Comparison of ENCODE assay signal across 22 cellular contexts in genomic region chr11:35308157-35308556, GRCh38.
DNase-seq lines count a peak whose midpoint lies in the region; ATAC-seq and TF ChIP-seq lines count a peak whose summit lies in the region.
"Had no signal": no experiment of that assay in that cellular context is flagged by ENCODE, and none has a peak within 500 bp of the region (broad histone marks: within the 10 kb centered on the region; RNA-seq: fewer than 3 reads in every experiment).

No MANE protein-coding gene starts in this region.

- no peaks in the 10 kb centered on the region for H4K20me1 ChIP-seq in hepatocyte (ENCODE audit: insufficient read depth, poor library complexity, severe bottlenecking)

- DNase-seq in SIG-M5 treated with dmso at 0.1 percent for 504 hours (lab: John Stamatoyannopoulos, UW; ENCODE audit: unreplicated experiment) (peak; percentile 47), SIG-M5 (lab: John Stamatoyannopoulos, UW) (no peak), SKM-1 treated with dmso at 0.1 percent for 144 hours (lab: John Stamatoyannopoulos, UW; ENCODE audit: unreplicated experiment) (peak; percentile 75), hepatocyte (ENCODE audit: low spot score) (peak; percentile 52)
- no peak for DNase-seq in activated T-cell treated with anti-CD3 and anti-CD28 coated beads, Interleukin-2, amount 50 U/mL, for 72 hours
- DNase-seq: 8988T; BE2C; CD4-positive, alpha-beta memory T cell; DMS153; GDM1; GM23248; NCI-H1417; NCI-H187; NCI-H2227 treated with DMSO at 0.1 percent for 48 hours; NCI-H510A treated with DMSO at 0.1 percent for 48 hours; NCI-H82; Right ventricle myocardium superior; SK-N-SH had no signal

- H2AFZ ChIP-seq in hepatocyte, result no peak overlapping the region
- H2AFZ ChIP-seq: GM23248 had no signal

- WGBS in hepatocyte (ENCODE audit: low lambda C conversion rate, missing lambda C conversion rate), result 87% methylated on average over 9 of the region's 9 CpGs

- H3K36me3 ChIP-seq in hepatocyte (replicated peaks; ENCODE audit: insufficient read depth, low read depth), result no peaks in the 10 kb centered on the region
- H3K36me3 ChIP-seq: BE2C, HAP-1 had no signal

- H3K79me2 ChIP-seq in hepatocyte, result no peaks in the 10 kb centered on the region

- ATAC-seq in HG03354 (IDR thresholded peaks at IDR 0.05; ENCODE audit: poor library complexity, severe bottlenecking, unreplicated experiment) (no peak), GM18909 (IDR thresholded peaks at IDR 0.05; ENCODE audit: poor library complexity, unreplicated experiment) (no peak), GM21423 (IDR thresholded peaks at IDR 0.05; ENCODE audit: unreplicated experiment) (no peak)
- ATAC-seq in activated T-cell treated with anti-CD3 and anti-CD28 coated beads, Interleukin-2, amount 50 U/mL, for 72 hours (replicated peaks in 1 of 2), result no peak

- no peak overlapping the region for H3K4me3 ChIP-seq in hepatocyte
- H3K4me3 ChIP-seq: GM23248, HAP-1 had no signal

- no peak for TF ChIP-seq CTCF in hepatocyte (IDR thresholded peaks at IDR 0.05; ENCODE audit: poor library complexity)

- no peak overlapping the region for H3K27ac Mint-ChIP-seq in activated T-cell treated with anti-CD3 and anti-CD28 coated beads, Interleukin-2, amount 50 U/mL, for 72 hours

- no peaks in the 10 kb centered on the region for H3K27me3 Mint-ChIP-seq in activated T-cell treated with anti-CD3 and anti-CD28 coated beads, Interleukin-2, amount 50 U/mL, for 72 hours (ENCODE audit: low read depth)
- H3K27me3 Mint-ChIP-seq: CD4-positive, alpha-beta memory T cell had no signal

- H3K4me2 ChIP-seq in hepatocyte, result no peak overlapping the region
- H3K4me2 ChIP-seq: SK-N-SH had no signal

- peaks cover 25% of the 10 kb centered on the region for H3K4me1 Mint-ChIP-seq in activated T-cell treated with anti-CD3 and anti-CD28 coated beads, Interleukin-2, amount 50 U/mL, for 72 hours (ENCODE audit: low read depth)

- H3K9me2 ChIP-seq in hepatocyte (replicated peaks; ENCODE audit: insufficient read depth), result no peaks in the 10 kb centered on the region
- H3K9me2 ChIP-seq: SK-N-SH had no signal

- no peaks in the 10 kb centered on the region for H3K36me3 Mint-ChIP-seq in activated T-cell treated with anti-CD3 and anti-CD28 coated beads, Interleukin-2, amount 50 U/mL, for 72 hours (ENCODE audit: insufficient read depth in 2 of 2)
- H3K36me3 Mint-ChIP-seq: CD4-positive, alpha-beta memory T cell had no signal

- H3K27me3 ChIP-seq in hepatocyte, result no peaks in the 10 kb centered on the region
- H3K27me3 ChIP-seq: BE2C had no signal

- no peaks in the 10 kb centered on the region for H3K9me3 ChIP-seq in hepatocyte (ENCODE audit: low read depth)
- H3K9me3 ChIP-seq: BE2C, HAP-1, SK-N-SH had no signal

- H3K4me1 ChIP-seq in hepatocyte (ENCODE audit: insufficient read depth), result peaks cover 3% of the 10 kb centered on the region
- H3K4me1 ChIP-seq: BE2C had no signal

- H3K9me3 Mint-ChIP-seq in activated T-cell treated with anti-CD3 and anti-CD28 coated beads, Interleukin-2, amount 50 U/mL, for 72 hours, result no peaks in the 10 kb centered on the region

- no peak overlapping the region for H3K4me3 Mint-ChIP-seq in activated T-cell treated with anti-CD3 and anti-CD28 coated beads, Interleukin-2, amount 50 U/mL, for 72 hours

- no peak overlapping the region for H3K27ac ChIP-seq in hepatocyte
- H3K27ac ChIP-seq: GM23248 had no signal

Comparison
In these comparisons a context has a peak if more than half of its experiments do, and no peak if none do; other contexts are left out.
1. DNase-seq: peak in SIG-M5 treated with dmso at 0.1 percent for 504 hours (single experiment), SKM-1 treated with dmso at 0.1 percent for 144 hours (single experiment) and hepatocyte (single experiment); none in SIG-M5 (single experiment) and activated T-cell treated with anti-CD3 and anti-CD28 coated beads, Interleukin-2, amount 50 U/mL, for 72 hours (0 of 2).